In the genomic region with DNA sequence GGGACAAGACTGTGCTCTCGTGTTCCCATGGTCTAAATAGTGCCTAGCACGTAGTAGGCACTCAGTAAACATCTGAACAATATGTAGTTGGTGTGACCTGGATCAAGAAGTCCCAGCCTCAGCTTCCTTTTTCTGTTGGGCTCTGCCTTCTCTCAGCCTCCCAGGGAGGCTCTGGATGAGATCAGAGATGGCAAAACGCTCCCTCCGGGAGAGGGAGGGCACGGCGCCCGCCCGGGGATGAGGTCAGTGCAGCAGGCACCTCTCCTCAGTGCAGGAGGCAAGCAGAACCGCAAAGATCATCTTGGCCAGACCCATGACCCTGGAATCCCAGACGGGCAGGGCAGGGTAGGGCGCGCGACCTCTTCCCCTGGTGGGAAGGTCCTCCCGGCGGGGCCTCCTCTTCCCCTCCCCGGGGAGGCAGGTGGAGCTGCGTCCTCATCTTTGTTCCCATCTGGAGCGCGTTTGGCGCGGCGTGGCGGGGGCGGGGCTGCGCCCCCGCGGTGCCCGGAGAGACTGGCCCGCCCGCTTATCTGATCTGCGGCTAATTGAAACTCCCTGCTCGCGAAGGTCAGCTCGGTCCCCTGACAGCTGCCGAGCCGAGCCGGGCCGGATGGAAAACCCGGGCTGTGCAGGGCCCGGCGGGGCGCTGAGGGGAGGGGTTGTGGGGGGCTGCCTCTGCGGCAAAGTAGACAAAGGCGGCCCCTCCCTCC, we compare ENCODE assay signal across 8 cellular contexts.
DNase-seq lines count a peak whose midpoint lies in the region; ATAC-seq and TF ChIP-seq lines count a peak whose summit lies in the region.

No MANE protein-coding gene starts in this region.

- peak overlapping the region; percentile 21 for H3K4me3 ChIP-seq in choroid plexus epithelial cell (ENCODE audit: low read depth, low read length)

- no peak for TF ChIP-seq CTCF in choroid plexus epithelial cell (conservative IDR thresholded peaks at IDR 0.05; ENCODE audit: low read depth, low read length)

- ATAC-seq in HG03565 (IDR thresholded peaks at IDR 0.05; ENCODE audit: unreplicated experiment), result no peak
- no peak for ATAC-seq in HG02623 (IDR thresholded peaks at IDR 0.05; ENCODE audit: unreplicated experiment)

- DNase-seq in GM04504 (ENCODE audit: low read depth) (peak; percentile 64), NCI-H345 (lab: John Stamatoyannopoulos, UW) (peak; percentile 81), choroid plexus epithelial cell (ENCODE audit: low read depth) (peak; percentile 76), kidney tubule cell (ENCODE audit: low spot score) (peak; percentile 95), stromal cell of bone marrow (ENCODE audit: low read depth) (peak; percentile 54), D341Med (ENCODE audit: low spot score) (no peak)
